ENCODE assay signal across 26 cellular contexts in the genomic region with DNA sequence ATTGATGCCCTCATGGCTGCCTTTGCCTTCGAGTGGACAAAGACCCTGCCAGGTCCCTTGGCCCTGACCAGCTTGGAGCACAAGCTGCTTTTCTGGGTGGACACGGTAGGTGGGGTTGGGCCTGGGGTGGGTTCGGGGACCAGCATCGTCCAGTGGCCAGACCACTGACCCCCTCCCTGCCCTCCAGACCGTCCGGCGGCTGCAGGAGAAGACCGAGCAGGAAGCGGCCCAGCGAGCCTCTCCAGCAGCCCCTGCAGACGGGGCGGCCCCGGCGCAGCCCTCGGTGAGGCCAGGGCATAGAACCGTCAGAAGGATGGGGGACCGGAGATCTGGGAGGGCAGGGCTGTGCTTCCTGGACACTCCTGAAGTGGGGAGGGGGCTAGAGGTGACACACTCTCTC. TPM values are rescaled to one million over a fixed set of nuclear protein-coding genes. Genes with fewer than 3 reads are reported as not detected.
"Had no signal": no experiment of that assay in that cellular context is flagged by ENCODE, and none has a peak within 500 bp of the region (broad histone marks: within the 10 kb centered on the region; RNA-seq: fewer than 3 reads in every experiment).

No MANE protein-coding gene starts in this region.

- H3K4me1 ChIP-seq: colonic mucosa, gastrocnemius medialis, heart right ventricle, left lung, lower lobe of right lung had no signal

- H3K36me3 ChIP-seq: colonic mucosa, gastrocnemius medialis, heart right ventricle had no signal

- DNase-seq: cortex of kidney; effector CD8-positive, alpha-beta T cell; effector memory CD8-positive, alpha-beta T cell; esophagus squamous epithelium; gastrocnemius medialis; glutamatergic neuron; head of caudate nucleus; heart right ventricle; hippocampal formation; left cardiac atrium; left lung; lower lobe of right lung; mucosa of descending colon had no signal

- FAIRE-seq: endometrium, islet of Langerhans, keratinocyte had no signal

- H3K27ac ChIP-seq: colonic mucosa, epithelial cell of prostate, esophagus squamous epithelium, gastrocnemius medialis, heart right ventricle, left lung, lower lobe of right lung had no signal

- H3K9me3 ChIP-seq: colonic mucosa, esophagus squamous epithelium, gastrocnemius medialis, heart right ventricle, left lung, lower lobe of right lung, mucosa of descending colon had no signal

- H3K4me3 ChIP-seq: colonic mucosa, esophagus squamous epithelium, gastrocnemius medialis, heart right ventricle, left lung, lower lobe of right lung, mucosa of descending colon had no signal

- ATAC-seq: esophagus mucosa, gastrocnemius medialis, left cardiac atrium, left lung had no signal

- H3K27me3 ChIP-seq: colonic mucosa had no signal

RNA-seq across cellular contexts. Expression of a gene that starts 10.6 kb away (rescaled TPM):
- total RNA-seq: dermis microvascular lymphatic vessel endothelial cell, myocyte had no signal

RNA-seq across cellular contexts. Expression of a gene that starts 27.2 kb away (rescaled TPM):
- total RNA-seq: dermis microvascular lymphatic vessel endothelial cell, esophagus mucosa, gastrocnemius medialis, glomerular endothelial cell, kidney epithelial cell, left cardiac atrium, liver, lung microvascular endothelial cell, mesenteric fat pad, myocyte had no signal
- polyA plus RNA-seq: keratinocyte had no signal

RNA-seq across cellular contexts. Expression of a gene that starts 30.6 kb away (rescaled TPM):
- total RNA-seq: myocyte had no signal
